Comparison of ENCODE assay signal across 2 cellular contexts in genomic region chr19:39205449-39205764, GRCh38.
TF ChIP-seq lines count a peak whose summit lies in the region.

No MANE protein-coding gene starts in this region.

TF ChIP-seq in HEK293, 187 proteins besides CTCF, POLR2A, EP300 and RAD21:
- no peak for TF ChIP-seq ZNF350 (tag by site-specific recombination; IDR thresholded peaks at IDR 0.05)
- TF ChIP-seq ZNF341 (tag by site-specific recombination; IDR thresholded peaks at IDR 0.05; ENCODE audit: low read depth): peak; percentile 75
TF ChIP-seq in HEK293: peak in this region for 1.

TF ChIP-seq in K562, 482 proteins besides CTCF, POLR2A, EP300 and RAD21:
- TF ChIP-seq, protein P1, sequence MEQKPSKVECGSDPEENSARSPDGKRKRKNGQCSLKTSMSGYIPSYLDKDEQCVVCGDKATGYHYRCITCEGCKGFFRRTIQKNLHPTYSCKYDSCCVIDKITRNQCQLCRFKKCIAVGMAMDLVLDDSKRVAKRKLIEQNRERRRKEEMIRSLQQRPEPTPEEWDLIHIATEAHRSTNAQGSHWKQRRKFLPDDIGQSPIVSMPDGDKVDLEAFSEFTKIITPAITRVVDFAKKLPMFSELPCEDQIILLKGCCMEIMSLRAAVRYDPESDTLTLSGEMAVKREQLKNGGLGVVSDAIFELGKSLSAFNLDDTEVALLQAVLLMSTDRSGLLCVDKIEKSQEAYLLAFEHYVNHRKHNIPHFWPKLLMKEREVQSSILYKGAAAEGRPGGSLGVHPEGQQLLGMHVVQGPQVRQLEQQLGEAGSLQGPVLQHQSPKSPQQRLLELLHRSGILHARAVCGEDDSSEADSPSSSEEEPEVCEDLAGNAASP (IDR thresholded peaks at IDR 0.05): no peak
- TF ChIP-seq NCOA1 (IDR thresholded peaks at IDR 0.05; ENCODE audit: low read depth): no peak
- peak; percentile 14; the same call in 1 of the 2 replicates for TF ChIP-seq ZBTB40 (IDR thresholded peaks at IDR 0.05)
- TF ChIP-seq ZBTB40 (CRISPR knock-in tag; IDR thresholded peaks at IDR 0.05): no peak
- no peak for TF ChIP-seq ATF1 (CRISPR knock-in tag; IDR thresholded peaks at IDR 0.05)
- TF ChIP-seq ATF1 (tag; IDR thresholded peaks at IDR 0.05): peak; percentile 4; the same call in 1 of the 2 replicates
- peak; percentile 72 for TF ChIP-seq L3MBTL2 (IDR thresholded peaks at IDR 0.05)
- no peak for TF ChIP-seq CTBP1 (IDR thresholded peaks at IDR 0.05; ENCODE audit: borderline replicate concordance)
- TF ChIP-seq ZNF224 (CRISPR knock-in tag; IDR thresholded peaks at IDR 0.05): peak; percentile 89
- TF ChIP-seq ADNP (tag; IDR thresholded peaks at IDR 0.05): peak; percentile 72; the same call in 1 of the 2 replicates
- no peak for TF ChIP-seq KLF16 (IDR thresholded peaks at IDR 0.05)
- TF ChIP-seq PHB (CRISPR knock-in tag; IDR thresholded peaks at IDR 0.05): no peak
- TF ChIP-seq, protein P2, sequence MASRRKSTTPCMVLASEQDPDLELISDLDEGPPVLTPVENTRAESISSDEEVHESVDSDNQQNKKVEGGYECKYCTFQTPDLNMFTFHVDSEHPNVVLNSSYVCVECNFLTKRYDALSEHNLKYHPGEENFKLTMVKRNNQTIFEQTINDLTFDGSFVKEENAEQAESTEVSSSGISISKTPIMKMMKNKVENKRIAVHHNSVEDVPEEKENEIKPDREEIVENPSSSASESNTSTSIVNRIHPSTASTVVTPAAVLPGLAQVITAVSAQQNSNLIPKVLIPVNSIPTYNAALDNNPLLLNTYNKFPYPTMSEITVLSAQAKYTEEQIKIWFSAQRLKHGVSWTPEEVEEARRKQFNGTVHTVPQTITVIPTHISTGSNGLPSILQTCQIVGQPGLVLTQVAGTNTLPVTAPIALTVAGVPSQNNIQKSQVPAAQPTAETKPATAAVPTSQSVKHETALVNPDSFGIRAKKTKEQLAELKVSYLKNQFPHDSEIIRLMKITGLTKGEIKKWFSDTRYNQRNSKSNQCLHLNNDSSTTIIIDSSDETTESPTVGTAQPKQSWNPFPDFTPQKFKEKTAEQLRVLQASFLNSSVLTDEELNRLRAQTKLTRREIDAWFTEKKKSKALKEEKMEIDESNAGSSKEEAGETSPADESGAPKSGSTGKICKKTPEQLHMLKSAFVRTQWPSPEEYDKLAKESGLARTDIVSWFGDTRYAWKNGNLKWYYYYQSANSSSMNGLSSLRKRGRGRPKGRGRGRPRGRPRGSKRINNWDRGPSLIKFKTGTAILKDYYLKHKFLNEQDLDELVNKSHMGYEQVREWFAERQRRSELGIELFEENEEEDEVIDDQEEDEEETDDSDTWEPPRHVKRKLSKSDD (conservative IDR thresholded peaks at IDR 0.05; ENCODE audit: low read length): no peak
- TF ChIP-seq, protein P3, sequence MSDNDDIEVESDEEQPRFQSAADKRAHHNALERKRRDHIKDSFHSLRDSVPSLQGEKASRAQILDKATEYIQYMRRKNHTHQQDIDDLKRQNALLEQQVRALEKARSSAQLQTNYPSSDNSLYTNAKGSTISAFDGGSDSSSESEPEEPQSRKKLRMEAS (CRISPR knock-in tag; IDR thresholded peaks at IDR 0.05): 0 out of 2 replicates have a peak, but pooled peaks have one; percentile 5
- no peak for TF ChIP-seq MTA2 (IDR thresholded peaks at IDR 0.05; ENCODE audit: low read depth)
- no peak for TF ChIP-seq TARDBP (IDR thresholded peaks at IDR 0.05)
- TF ChIP-seq ATF2 (CRISPR knock-in tag; IDR thresholded peaks at IDR 0.05): no peak
- TF ChIP-seq ASH1L (IDR thresholded peaks at IDR 0.05; ENCODE audit: borderline replicate concordance, low read depth, partially characterized antibody): no peak
- TF ChIP-seq, protein P4, sequence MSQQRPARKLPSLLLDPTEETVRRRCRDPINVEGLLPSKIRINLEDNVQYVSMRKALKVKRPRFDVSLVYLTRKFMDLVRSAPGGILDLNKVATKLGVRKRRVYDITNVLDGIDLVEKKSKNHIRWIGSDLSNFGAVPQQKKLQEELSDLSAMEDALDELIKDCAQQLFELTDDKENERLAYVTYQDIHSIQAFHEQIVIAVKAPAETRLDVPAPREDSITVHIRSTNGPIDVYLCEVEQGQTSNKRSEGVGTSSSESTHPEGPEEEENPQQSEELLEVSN (IDR thresholded peaks at IDR 0.05; ENCODE audit: borderline replicate concordance in 1 of 2, extremely low read depth in 1 of 2, insufficient read depth in 1 of 2, insufficient read length in 1 of 2, low read depth in 1 of 2, low read length in 1 of 2, poor library complexity in 1 of 2, severe bottlenecking in 1 of 2): no peak
TF ChIP-seq in K562: peak in this region for 6.
